Comparison of ENCODE assay signal across 14 cellular contexts in genomic region chr15:98375513-98376360, GRCh38.
DNase-seq lines count a peak whose midpoint lies in the region; ATAC-seq and TF ChIP-seq lines count a peak whose summit lies in the region.
"Had no signal": no experiment of that assay in that cellular context is flagged by ENCODE, and none has a peak within 500 bp of the region (broad histone marks: within the 10 kb centered on the region; RNA-seq: fewer than 3 reads in every experiment).

No MANE protein-coding gene starts in this region.

- no peaks in the 10 kb centered on the region for H3K4me1 Mint-ChIP-seq in osteocyte (ENCODE audit: unreplicated experiment)

- H3K36me3 Mint-ChIP-seq in osteocyte (ENCODE audit: unreplicated experiment): no peaks in the 10 kb centered on the region

- DNase-seq in Right ventricle myocardium superior (no peak), right atrium auricular region (ENCODE audit: low spot score) (no peak), osteocyte (ENCODE audit: extremely low spot score, unreplicated experiment) (peak; percentile 34), colonic mucosa (no peak), GM10266 (ENCODE audit: extremely low spot score) (no peak), foreskin fibroblast (no peak)
- DNase-seq: GOT3, NCI-H1436, NCI-H2227 treated with DMSO at 0.1 percent for 48 hours, NCI-H524, SIG-M5 had no signal

- TF ChIP-seq CTCF in right atrium auricular region (IDR thresholded peaks at IDR 0.05) (no peak), gastroesophageal sphincter (IDR thresholded peaks at IDR 0.05) (no peak), osteocyte (IDR thresholded peaks at IDR 0.05) (no peak), colonic mucosa (IDR thresholded peaks at IDR 0.05) (no peak), GM10266 (IDR thresholded peaks at IDR 0.05; ENCODE audit: control insufficient read depth, insufficient read depth, low read depth, missing control alignments) (no peak), foreskin fibroblast (IDR thresholded peaks at IDR 0.05; ENCODE audit: low read depth, low read length) (no peak)

- 32 to 36% methylated on average over 5 to 9 of the region's 9 CpGs for WGBS in gastroesophageal sphincter (ENCODE audit: low coverage in 1 of 2), 2 donors

- no peak for TF ChIP-seq POLR2A in gastroesophageal sphincter (IDR thresholded peaks at IDR 0.05)

- H3K27ac Mint-ChIP-seq in osteocyte (ENCODE audit: unreplicated experiment): no peak overlapping the region

- ATAC-seq in Right ventricle myocardium superior (ENCODE audit: poor library complexity): peak; percentile 67
- peak; percentile 31 for ATAC-seq in gastroesophageal sphincter
- ATAC-seq in HG02981 (IDR thresholded peaks at IDR 0.05; ENCODE audit: unreplicated experiment): no peak

- H3K4me1 ChIP-seq in right atrium auricular region: no peaks in the 10 kb centered on the region
- peaks cover 0 to 18% (median 2%) of the 10 kb centered on the region in 3 donors for H3K4me1 ChIP-seq in gastroesophageal sphincter
- no peaks in the 10 kb centered on the region for H3K4me1 ChIP-seq in colonic mucosa
- H3K4me1 ChIP-seq: BLaER1 had no signal

- H3K27ac ChIP-seq in right atrium auricular region (no peak overlapping the region), gastroesophageal sphincter (peak overlapping the region in 3 of 4 donors; percentile 56 to 67 (median 65)), colonic mucosa (no peak overlapping the region)
- H3K27ac ChIP-seq: BLaER1 had no signal

- H3K36me3 ChIP-seq in right atrium auricular region (no peaks in the 10 kb centered on the region), gastroesophageal sphincter (no peaks in the 10 kb centered on the region), colonic mucosa (no peaks in the 10 kb centered on the region)
- H3K36me3 ChIP-seq: BLaER1 had no signal

- H3K4me3 Mint-ChIP-seq in osteocyte (ENCODE audit: unreplicated experiment): no peak overlapping the region

- peaks cover 17% of the 10 kb centered on the region for H3K27me3 Mint-ChIP-seq in osteocyte (ENCODE audit: unreplicated experiment)

- H3K9me3 ChIP-seq in right atrium auricular region (peaks cover 0 to 11% of the 10 kb centered on the region in 2 donors), gastroesophageal sphincter (peaks cover 0 to 21% (median 0%) of the 10 kb centered on the region in 3 donors), colonic mucosa (no peaks in the 10 kb centered on the region)

- H3K27me3 ChIP-seq in right atrium auricular region: no peaks in the 10 kb centered on the region
- no peaks in the 10 kb centered on the region for H3K27me3 ChIP-seq in gastroesophageal sphincter
- H3K27me3 ChIP-seq in colonic mucosa: no peaks in the 10 kb centered on the region
- H3K27me3 ChIP-seq: BLaER1 had no signal

- peaks cover 10% of the 10 kb centered on the region for H3K9me3 Mint-ChIP-seq in osteocyte (ENCODE audit: unreplicated experiment)

- no peak for TF ChIP-seq EP300 in gastroesophageal sphincter (IDR thresholded peaks at IDR 0.05)

- H3K9ac ChIP-seq in colonic mucosa (ENCODE audit: low read depth in 2 of 2, low read length in 2 of 2): no peak overlapping the region
- H3K9ac ChIP-seq: BLaER1 had no signal

- intact Hi-C loops in Right ventricle myocardium superior (cut with DNase I): no loop called here
- intact Hi-C loops in colonic mucosa (cut with DNase I): no loop called here

- H3K4me3 ChIP-seq in right atrium auricular region: no peak overlapping the region
- no peak overlapping the region for H3K4me3 ChIP-seq in gastroesophageal sphincter
- no peak overlapping the region for H3K4me3 ChIP-seq in colonic mucosa
- no peak overlapping the region for H3K4me3 ChIP-seq in foreskin fibroblast (ENCODE audit: low read depth in 1 of 2, low read length in 2 of 2)
- H3K4me3 ChIP-seq: BLaER1 had no signal

Comparison
In these comparisons a context has a peak if more than half of its experiments do, and no peak if none do; other contexts are left out.
1. H3K27ac ChIP-seq: peak in gastroesophageal sphincter (3 of 4); none in right atrium auricular region (0 of 2) and colonic mucosa (single experiment).